9 cellular contexts compared by ENCODE assay signal in genomic region chr2:232761301-232761907, GRCh38. TPM values are rescaled to one million over a fixed set of nuclear protein-coding genes. Genes with fewer than 3 reads are reported as not detected.
DNase-seq lines count a peak whose midpoint lies in the region; ATAC-seq and TF ChIP-seq lines count a peak whose summit lies in the region.
"Had no signal": no experiment of that assay in that cellular context is flagged by ENCODE, and none has a peak within 500 bp of the region (broad histone marks: within the 10 kb centered on the region; RNA-seq: fewer than 3 reads in every experiment).

No MANE protein-coding gene starts in this region.

- no peak overlapping the region for H3K27ac ChIP-seq in psoas muscle

- peaks cover 39% of the 10 kb centered on the region for H3K36me3 Mint-ChIP-seq in T-helper 2 cell treated with Interferon-gamma antibody and Interleukin-4, amounts not matched to agents 5 μg/mL and 100 μg/mL, for 36 hours (ENCODE audit: low read depth)
- H3K36me3 Mint-ChIP-seq: activated naive CD4-positive, alpha-beta T cell treated with anti-CD3 and anti-CD28 coated beads, Interleukin-2, amount 50 U/mL, for 72 hours had no signal

- H3K4me1 Mint-ChIP-seq in T-helper 2 cell treated with Interferon-gamma antibody and Interleukin-4, amounts not matched to agents 5 μg/mL and 100 μg/mL, for 36 hours (ENCODE audit: low read depth) = peaks cover 22% of the 10 kb centered on the region

- H3K9me3 Mint-ChIP-seq in T-helper 2 cell treated with Interferon-gamma antibody and Interleukin-4, amounts not matched to agents 5 μg/mL and 100 μg/mL, for 36 hours = no peaks in the 10 kb centered on the region
- H3K9me3 Mint-ChIP-seq: activated naive CD4-positive, alpha-beta T cell treated with anti-CD3 and anti-CD28 coated beads, Interleukin-2, amount 50 U/mL, for 72 hours had no signal

- H3K4me3 ChIP-seq in psoas muscle = no peak overlapping the region

- peak; percentile 45 for TF ChIP-seq CTCF in psoas muscle (IDR thresholded peaks at IDR 0.05)

- H3K36me3 ChIP-seq in psoas muscle (ENCODE audit: insufficient read depth in 1 of 2, low read depth in 1 of 2) = peaks cover 0 to 98% of the 10 kb centered on the region in 2 donors

- H3K27ac Mint-ChIP-seq in T-helper 2 cell treated with Interferon-gamma antibody and Interleukin-4, amounts not matched to agents 5 μg/mL and 100 μg/mL, for 36 hours = no peak overlapping the region
- H3K27ac Mint-ChIP-seq: activated naive CD4-positive, alpha-beta T cell treated with anti-CD3 and anti-CD28 coated beads, Interleukin-2, amount 50 U/mL, for 72 hours had no signal

- in situ Hi-C loops in KBM-7 (cut with MboI; ENCODE audit: low pct_unique_long_range_greater_than_20kb, low sequenced_read_pairs) = no loop called here

- WGBS in psoas muscle, 3 donors = 59 to 67% (median 63%) methylated on average over 3 of the region's 3 CpGs

- no peaks in the 10 kb centered on the region for H3K27me3 Mint-ChIP-seq in T-helper 2 cell treated with Interferon-gamma antibody and Interleukin-4, amounts not matched to agents 5 μg/mL and 100 μg/mL, for 36 hours (ENCODE audit: low read depth)

- H3K4me1 ChIP-seq in psoas muscle = no peaks in the 10 kb centered on the region

- intact Hi-C loops in psoas muscle (cut with DNase I) = no loop called here

- ATAC-seq in psoas muscle (peak in 3 of 4 donors; percentile 34 to 67 (median 62)), GM18868 (IDR thresholded peaks at IDR 0.05; ENCODE audit: unreplicated experiment) (no peak)

- peak; percentile 48 for DNase-seq in NCI-H82 (lab: John Stamatoyannopoulos, UW)
- DNase-seq in NCI-H82 treated with DMSO at 0.1 percent for 48 hours (lab: John Stamatoyannopoulos, UW; ENCODE audit: unreplicated experiment) = no peak
- DNase-seq in KBM-7 = peak; percentile 27
- peak; percentile 12 for DNase-seq in T-helper 2 cell treated with Interferon-gamma antibody and Interleukin-4, amounts not matched to agents 5 μg/mL and 100 μg/mL, for 36 hours (ENCODE audit: low spot score)
- DNase-seq in erythroblast (lab: John Stamatoyannopoulos, UW) = peak; percentile 45 to 65
- DNase-seq in psoas muscle = no peak
- no peak for DNase-seq in 8988T

- no peak for TF ChIP-seq POLR2A in erythroblast (IDR thresholded peaks at IDR 0.05; ENCODE audit: low read length)

- H3K9me3 ChIP-seq in psoas muscle = no peaks in the 10 kb centered on the region

- H3K4me3 Mint-ChIP-seq in T-helper 2 cell treated with Interferon-gamma antibody and Interleukin-4, amounts not matched to agents 5 μg/mL and 100 μg/mL, for 36 hours = no peak overlapping the region

- H3K27me3 ChIP-seq in psoas muscle (ENCODE audit: insufficient read depth in 3 of 3, low read length in 2 of 3) = no peaks in the 10 kb centered on the region

RNA-seq across cellular contexts. Expression of gene KCNJ13, which starts 15.0 kb away (rescaled TPM):
- total RNA-seq in psoas muscle = not detected
- polyA plus RNA-seq in psoas muscle = under 1 TPM in 1 of 3 donors, not detected in 2; 0.03 TPM
- total RNA-seq: activated naive CD4-positive, alpha-beta T cell treated with anti-CD3 and anti-CD28 coated beads, Interleukin-2, amount 50 U/mL, for 72 hours had no signal

Comparison
In these comparisons a context has a peak if more than half of its experiments do, and no peak if none do; other contexts are left out.
1. DNase-seq: peak in NCI-H82 (single experiment), KBM-7 (single experiment), T-helper 2 cell treated with Interferon-gamma antibody and Interleukin-4, amounts not matched to agents 5 μg/mL and 100 μg/mL, for 36 hours (single experiment) and erythroblast (2 of 2); none in NCI-H82 treated with DMSO at 0.1 percent for 48 hours (single experiment), psoas muscle (0 of 2) and 8988T (single experiment).